In genomic region chr5:51382759-51383493, GRCh38 we compare ENCODE assay signal across 9 cellular contexts. TPM values are rescaled to one million over a fixed set of nuclear protein-coding genes. Genes with fewer than 3 reads are reported as not detected.
DNase-seq lines count a peak whose midpoint lies in the region; ATAC-seq lines count a peak whose summit lies in the region.
"Had no signal": no experiment of that assay in that cellular context is flagged by ENCODE, and none has a peak within 500 bp of the region (broad histone marks: within the 10 kb centered on the region; RNA-seq: fewer than 3 reads in every experiment).

TSS of gene ISL1 (plus strand) at chr5:51383448. CDS start at chr5:51383672, 224 bp downstream.

- ATAC-seq in HG03565 (IDR thresholded peaks at IDR 0.05; ENCODE audit: unreplicated experiment) (no peak), GM18867 (IDR thresholded peaks at IDR 0.05; ENCODE audit: unreplicated experiment) (no peak), HG02623 (IDR thresholded peaks at IDR 0.05; ENCODE audit: unreplicated experiment) (no peak)

- DNase-seq in DMS53 treated with DMSO at 0.1 percent for 48 hours (lab: John Stamatoyannopoulos, UW; ENCODE audit: unreplicated experiment) (peak; percentile 81), MG63 (peak; percentile 85), T1000 (lab: John Stamatoyannopoulos, UW) (peak; percentile 83), glomerular visceral epithelial cell (ENCODE audit: extremely low spot score) (peak; percentile 96), posterior vena cava (ENCODE audit: low spot score) (peak; percentile 79)
- DNase-seq: naive B cell had no signal

- intact Hi-C loops in posterior vena cava (cut with DNase I): no loop called here

- H3K9me3 ChIP-seq in MG63: no peaks in the 10 kb centered on the region

- peaks cover 13% of the 10 kb centered on the region for H3K27me3 ChIP-seq in MG63

- H3K4me3 ChIP-seq in MG63: peak within 1 kb of the TSS; percentile 57

- no peaks in the 10 kb centered on the region for H3K36me3 ChIP-seq in MG63

RNA-seq across cellular contexts. Expression of gene ISL1, which starts in this region (rescaled TPM):
- 0.20 and 1.2 TPM in 2 replicates for total RNA-seq in MG63 (2014; rRNA removed; shearing (Covaris generic); ENCODE audit: low replicate concordance)
- total RNA-seq in posterior vena cava: not detected

Comparison
In these comparisons a context has a peak if more than half of its experiments do, and no peak if none do; other contexts are left out.
1. Peak in DNase-seq in posterior vena cava; RNA of the gene not detected or under 1 TPM.